Comparison of ENCODE assay signal across 15 cellular contexts in the genomic region with DNA sequence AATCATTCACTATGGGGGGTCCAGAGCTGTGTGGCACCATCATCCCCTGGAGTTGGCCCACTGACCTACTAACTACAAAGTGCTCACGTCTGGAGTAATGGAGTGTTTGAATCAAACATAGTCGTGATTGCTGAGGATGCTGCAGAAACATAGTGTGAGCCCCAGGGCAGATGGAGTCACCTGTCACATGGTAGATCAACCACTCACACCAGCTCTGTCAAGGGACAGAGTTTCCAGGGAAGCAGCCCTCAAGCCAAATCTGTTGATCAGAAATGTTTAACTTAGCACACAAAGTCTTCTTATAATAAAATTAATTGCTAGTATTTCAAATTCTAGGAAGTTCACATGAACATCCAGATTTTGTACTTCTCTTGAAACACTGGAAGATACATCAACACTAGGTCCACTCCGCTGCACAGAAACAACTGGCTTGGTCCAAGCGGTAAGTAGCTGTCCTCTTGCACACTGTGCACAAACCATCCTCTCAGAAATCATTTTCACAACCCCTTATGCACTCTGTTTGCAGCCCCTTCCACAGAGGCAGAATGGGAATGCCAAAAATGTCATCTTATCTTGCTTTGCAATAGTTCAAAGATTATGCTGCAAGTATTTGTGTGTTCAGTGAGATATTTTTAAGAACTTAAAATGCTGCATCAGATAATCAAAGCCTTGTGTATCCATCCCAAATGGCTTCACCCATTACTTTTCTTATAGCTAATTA.
DNase-seq lines count a peak whose midpoint lies in the region; ATAC-seq and TF ChIP-seq lines count a peak whose summit lies in the region.
"Had no signal": no experiment of that assay in that cellular context is flagged by ENCODE, and none has a peak within 500 bp of the region (broad histone marks: within the 10 kb centered on the region; RNA-seq: fewer than 3 reads in every experiment).

No MANE protein-coding gene starts in this region.

- no peak for TF ChIP-seq CTCF in brain (conservative IDR thresholded peaks at IDR 0.05)
- TF ChIP-seq CTCF in retinal pigment epithelial cell (conservative IDR thresholded peaks at IDR 0.05; ENCODE audit: low read depth, low read length), result no peak

- H3K9me3 Mint-ChIP-seq in brain, result no peaks in the 10 kb centered on the region
- H3K9me3 Mint-ChIP-seq in naive thymus-derived CD4-positive, alpha-beta T cell, result no peaks in the 10 kb centered on the region
- H3K9me3 Mint-ChIP-seq: CD8-positive, alpha-beta T cell; nephron progenitor cell had no signal

- no peaks in the 10 kb centered on the region for H3K36me3 ChIP-seq in naive thymus-derived CD4-positive, alpha-beta T cell (ENCODE audit: control insufficient read depth in 2 of 3, insufficient read depth in 3 of 3, low read length in 3 of 3)

- H3K4me1 Mint-ChIP-seq in brain, result peaks cover 15% of the 10 kb centered on the region
- H3K4me1 Mint-ChIP-seq in naive thymus-derived CD4-positive, alpha-beta T cell, result no peaks in the 10 kb centered on the region
- H3K4me1 Mint-ChIP-seq: activated CD8-positive, alpha-beta memory T cell treated with anti-CD3 and anti-CD28 coated beads, Interleukin-2, amount 10 ng/mL, durations not matched to agents 7 days and 5 days had no signal

- POLR2A ChIA-PET in naive thymus-derived CD4-positive, alpha-beta T cell (lab: Charles Lee), result no interaction called here

- no peaks in the 10 kb centered on the region for H3K4me1 ChIP-seq in naive thymus-derived CD4-positive, alpha-beta T cell (ENCODE audit: control insufficient read depth in 2 of 2, insufficient read depth in 2 of 2, low read length in 2 of 2)

- peak; percentile 54 for ATAC-seq in left ventricle myocardium superior
- ATAC-seq in naive thymus-derived CD4-positive, alpha-beta T cell, result no peak
- ATAC-seq: activated CD8-positive, alpha-beta memory T cell treated with anti-CD3 and anti-CD28 coated beads, Interleukin-2, amount 10 ng/mL, durations not matched to agents 7 days and 5 days; CD8-positive, alpha-beta T cell had no signal

- H3K27me3 Mint-ChIP-seq in brain, result no peaks in the 10 kb centered on the region
- H3K27me3 Mint-ChIP-seq in naive thymus-derived CD4-positive, alpha-beta T cell, result peaks cover 4 to 8% (median 4%) of the 10 kb centered on the region in 5 donors

- H3K36me3 Mint-ChIP-seq in brain, result no peaks in the 10 kb centered on the region
- no peaks in the 10 kb centered on the region for H3K36me3 Mint-ChIP-seq in naive thymus-derived CD4-positive, alpha-beta T cell
- H3K36me3 Mint-ChIP-seq: activated CD8-positive, alpha-beta memory T cell treated with anti-CD3 and anti-CD28 coated beads, Interleukin-2, amount 10 ng/mL, durations not matched to agents 7 days and 5 days; CD8-positive, alpha-beta T cell had no signal

- intact Hi-C loops in left ventricle myocardium superior (cut with micrococcal nuclease), result no loop called here
- intact Hi-C loops in naive thymus-derived CD4-positive, alpha-beta T cell (cut with micrococcal nuclease), result no loop called here

- CTCF ChIA-PET in naive thymus-derived CD4-positive, alpha-beta T cell (lab: Charles Lee), result no interaction called here

- H3K27me3 ChIP-seq in naive thymus-derived CD4-positive, alpha-beta T cell (ENCODE audit: control insufficient read depth in 2 of 2, insufficient read depth in 2 of 2, low read length in 2 of 2), result no peaks in the 10 kb centered on the region

- DNase-seq in HT-29 (ENCODE audit: low spot score) (peak; percentile 27), left ventricle myocardium superior (no peak), retinal pigment epithelial cell (ENCODE audit: low read depth) (no peak), CD1c-positive myeloid dendritic cell (ENCODE audit: extremely low spot score) (no peak), SKM-1 treated with dmso at 0.1 percent for 144 hours (lab: John Stamatoyannopoulos, UW; ENCODE audit: unreplicated experiment) (no peak), SW 1271 (lab: John Stamatoyannopoulos, UW) (no peak)
- DNase-seq in naive thymus-derived CD4-positive, alpha-beta T cell, result no peak
- DNase-seq: activated CD8-positive, alpha-beta memory T cell treated with anti-CD3 and anti-CD28 coated beads, Interleukin-2, amount 10 ng/mL, durations not matched to agents 7 days and 5 days; CD8-positive, alpha-beta T cell; cortex of kidney; Karpas-422; NCI-H1436; nephron progenitor cell; stimulated activated naive CD4-positive, alpha-beta T cell treated with Interleukin-2 at 50 U/mL for 16 hours had no signal

- H3K4me3 ChIP-seq in retinal pigment epithelial cell (ENCODE audit: low read length), result peak overlapping the region; percentile 22
- no peak overlapping the region for H3K4me3 ChIP-seq in naive thymus-derived CD4-positive, alpha-beta T cell (ENCODE audit: low read length)

- H3K27ac Mint-ChIP-seq in brain, result peak overlapping the region in 4 of 5 experiments; percentile 27 to 74 (median 53)
- no peak overlapping the region for H3K27ac Mint-ChIP-seq in naive thymus-derived CD4-positive, alpha-beta T cell
- H3K27ac Mint-ChIP-seq: activated CD8-positive, alpha-beta memory T cell treated with anti-CD3 and anti-CD28 coated beads, Interleukin-2, amount 10 ng/mL, durations not matched to agents 7 days and 5 days; CD8-positive, alpha-beta T cell; nephron progenitor cell had no signal

- H3K9me3 ChIP-seq in naive thymus-derived CD4-positive, alpha-beta T cell (ENCODE audit: control insufficient read depth in 2 of 3, low read length in 3 of 3), result no peaks in the 10 kb centered on the region

- H3K27ac ChIP-seq in naive thymus-derived CD4-positive, alpha-beta T cell (ENCODE audit: low read depth, low read length), result no peak overlapping the region

- H3K4me3 Mint-ChIP-seq in brain, result no peak overlapping the region
- no peak overlapping the region for H3K4me3 Mint-ChIP-seq in naive thymus-derived CD4-positive, alpha-beta T cell
- H3K4me3 Mint-ChIP-seq: activated CD8-positive, alpha-beta memory T cell treated with anti-CD3 and anti-CD28 coated beads, Interleukin-2, amount 10 ng/mL, durations not matched to agents 7 days and 5 days; CD8-positive, alpha-beta T cell; nephron progenitor cell had no signal

Comparison
In these comparisons a context has a peak if more than half of its experiments do, and no peak if none do; other contexts are left out.
1. H3K27ac Mint-ChIP-seq: peak in brain (4 of 5); none in naive thymus-derived CD4-positive, alpha-beta T cell (0 of 9).